ENCODE assay signal across 8 cellular contexts in the genomic region with DNA sequence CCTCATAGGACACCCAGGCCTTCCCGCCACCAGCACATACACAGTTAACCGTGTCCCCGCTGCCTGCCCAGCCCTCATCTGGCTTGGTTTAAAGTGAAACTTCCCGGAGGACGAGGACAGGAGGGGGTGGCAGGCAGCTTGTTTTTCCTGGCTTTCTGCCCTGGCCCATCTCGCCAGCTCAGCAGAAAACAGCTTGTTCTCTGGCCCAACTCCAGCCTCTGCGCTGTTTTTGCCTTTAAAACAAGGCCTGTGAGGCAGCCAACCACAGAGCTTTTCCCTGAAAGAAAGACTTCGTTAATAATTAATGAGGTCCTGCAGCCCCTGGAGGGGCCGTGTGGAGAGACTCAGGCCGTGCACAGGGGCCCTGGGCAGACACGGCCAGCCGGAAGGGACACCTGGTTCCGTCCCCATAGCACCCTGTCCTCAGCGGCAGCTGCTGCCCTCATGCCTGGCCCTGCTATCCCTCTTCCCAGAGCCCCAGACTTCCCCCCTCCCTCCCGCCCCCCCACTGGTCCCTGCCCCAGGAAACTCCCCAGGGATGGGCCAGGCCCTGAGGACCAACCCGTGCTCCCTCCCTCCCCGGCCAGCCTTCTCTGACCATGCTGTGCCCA.
DNase-seq lines count a peak whose midpoint lies in the region; ATAC-seq, FAIRE-seq and TF ChIP-seq lines count a peak whose summit lies in the region.

No MANE protein-coding gene starts in this region.

- H3K4me1 ChIP-seq in testis: peaks cover 58% of the 10 kb centered on the region

- intact Hi-C loops in testis (cut with DNase I; ENCODE audit: low total_unique reads): no loop called here

- TF ChIP-seq CTCF in choroid plexus epithelial cell (conservative IDR thresholded peaks at IDR 0.05; ENCODE audit: low read depth, low read length) (no peak), testis (IDR thresholded peaks at IDR 0.05) (no peak), D721Med (IDR thresholded peaks at IDR 0.05; ENCODE audit: insufficient read depth, missing control alignments) (no peak)

- H3K27ac ChIP-seq in testis: peak overlapping the region; percentile 85 to 88

- no peak for ATAC-seq in GM21529 (IDR thresholded peaks at IDR 0.05; ENCODE audit: unreplicated experiment)

- H3K4me3 ChIP-seq in choroid plexus epithelial cell (ENCODE audit: low read depth, low read length) (no peak overlapping the region), testis (no peak overlapping the region)

- H3K36me3 ChIP-seq in testis (ENCODE audit: low read depth, missing control alignments): no peaks in the 10 kb centered on the region

- TF ChIP-seq POLR2A in testis (IDR thresholded peaks at IDR 0.05): no peak

- H3K27me3 ChIP-seq in testis: no peaks in the 10 kb centered on the region

- no peaks in the 10 kb centered on the region for H3K9me3 ChIP-seq in testis

- DNase-seq in DMS153 (lab: John Stamatoyannopoulos, UW) (peak; percentile 96), NCI-H345 (lab: John Stamatoyannopoulos, UW) (peak; percentile 88), choroid plexus epithelial cell (ENCODE audit: low read depth) (peak; percentile 98), left kidney (ENCODE audit: low read depth, low spot score) (peak; percentile 97), testis (peak; percentile 97), D721Med (ENCODE audit: insufficient read length, low spot score) (no peak)
- no peak for DNase-seq in stimulated activated CD4-positive, alpha-beta T cell treated with anti-CD3 and anti-CD28 coated beads, Interleukin-4, amount 100 ng/mL, for 24 hours

- 23 to 30% methylated on average over 13 to 16 of the region's 17 CpGs for WGBS in testis, 2 donors

- no peak for FAIRE-seq in D721Med (lab: Jason Lieb, UNC)

Comparison
In these comparisons a context has a peak if more than half of its experiments do, and no peak if none do; other contexts are left out.
1. DNase-seq: peak in DMS153 (single experiment), NCI-H345 (single experiment), choroid plexus epithelial cell (single experiment), left kidney (single experiment) and testis (single experiment); none in stimulated activated CD4-positive, alpha-beta T cell treated with anti-CD3 and anti-CD28 coated beads, Interleukin-4, amount 100 ng/mL, for 24 hours (single experiment) and D721Med (single experiment).